27 cellular contexts compared by ENCODE assay signal in the genomic region with DNA sequence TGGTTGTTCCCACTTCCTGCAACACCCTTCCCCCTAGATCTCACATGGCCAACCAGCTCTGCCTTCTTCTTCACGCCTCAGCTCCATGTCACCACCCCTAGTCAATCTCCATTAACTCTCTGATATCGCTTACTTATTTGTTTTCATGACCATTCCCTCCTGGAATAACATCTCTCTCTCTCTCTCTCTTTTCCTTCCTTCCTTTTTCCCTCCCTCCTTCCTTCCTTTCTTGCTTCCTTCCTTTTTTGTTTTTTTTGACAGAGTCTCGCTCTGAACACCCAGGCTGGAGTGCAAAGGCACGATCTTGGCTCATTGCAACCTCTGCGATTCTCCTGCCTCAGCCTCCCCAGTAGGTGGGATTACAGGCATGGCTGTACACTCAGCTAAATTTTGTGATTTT. TPM values are rescaled to one million over a fixed set of nuclear protein-coding genes. Genes with fewer than 3 reads are reported as not detected.
A peak's percentile ranks its signal among the peaks of the same experiment; 100 is the strongest.
DNase-seq lines count a peak whose midpoint lies in the region; ATAC-seq, FAIRE-seq and TF ChIP-seq lines count a peak whose summit lies in the region.
"Had no signal": no experiment of that assay in that cellular context is flagged by ENCODE, and none has a peak within 500 bp of the region (broad histone marks: within the 10 kb centered on the region; RNA-seq: fewer than 3 reads in every experiment).

No MANE protein-coding gene starts in this region.

- TF ChIP-seq EP300 in H1 (IDR thresholded peaks at IDR 0.05; ENCODE audit: borderline replicate concordance in 1 of 2, low read depth in 2 of 2, low read length in 2 of 2) = no peak

- H4K91ac ChIP-seq in H1 (replicated peaks; ENCODE audit: insufficient read length, low read length) = peak overlapping the region; percentile 86

- no peaks in the 10 kb centered on the region; the same call in 1 of the 2 replicates for H3K23me2 ChIP-seq in H1 (ENCODE audit: low read depth, low read length)

- BruUV-seq in Caco-2 (replicated peaks; lab: Mats Ljungman, UMichigan) = no TSS peak

- H3K4me3 Mint-ChIP-seq in Caco-2 (ENCODE audit: unreplicated experiment) (peak overlapping the region; percentile 3), T-cell (peak overlapping the region in 2 of 3 donors; percentile 50 to 56), nephron (peak overlapping the region; percentile 78 to 83 (median 83)), osteocyte (ENCODE audit: unreplicated experiment) (no peak overlapping the region)

- H3K4me3 ChIP-seq in Caco-2 (ENCODE audit: low read depth, low read length) (no peak overlapping the region), H1 (ENCODE audit: extremely low read depth in 1 of 4, insufficient read depth in 2 of 4, low read depth in 3 of 4, low read length in 4 of 4) (no peak overlapping the region), BE2C (ENCODE audit: low read depth, low read length) (no peak overlapping the region), left ventricle myocardium inferior (no peak overlapping the region)
- H3K4me3 ChIP-seq: GM12878, smooth muscle cell, tibial nerve had no signal

- TF ChIP-seq POLR2A in H1 (IDR thresholded peaks at IDR 0.05; ENCODE audit: control extremely low read depth in 1 of 2, low read depth in 2 of 2, low read length in 2 of 2) = no peak

- H3K36me3 Mint-ChIP-seq in Caco-2 (ENCODE audit: insufficient read depth, unreplicated experiment) = no peaks in the 10 kb centered on the region
- H3K36me3 Mint-ChIP-seq in T-cell = no peaks in the 10 kb centered on the region
- H3K36me3 Mint-ChIP-seq in nephron (ENCODE audit: low read depth) = no peaks in the 10 kb centered on the region
- H3K36me3 Mint-ChIP-seq in osteocyte (ENCODE audit: unreplicated experiment) = no peaks in the 10 kb centered on the region

- H3K4ac ChIP-seq in H1 (replicated peaks; ENCODE audit: insufficient read length, low read depth, low read length) = no peak overlapping the region

- no peak overlapping the region for H2AFZ ChIP-seq in H1 (ENCODE audit: low read length)

- H3K9me3 Mint-ChIP-seq in Caco-2 (ENCODE audit: unreplicated experiment) (no peaks in the 10 kb centered on the region), T-cell (no peaks in the 10 kb centered on the region), nephron (no peaks in the 10 kb centered on the region), osteocyte (ENCODE audit: unreplicated experiment) (no peaks in the 10 kb centered on the region)

- H2BK20ac ChIP-seq in H1 (ENCODE audit: low read length) = 0 out of 2 replicates have a peak overlapping the region, but pooled peaks have one; percentile 53

- H3K27ac ChIP-seq in H1 (ENCODE audit: low read depth, low read length) (no peak overlapping the region), left ventricle myocardium inferior (replicated peaks) (no peak overlapping the region)
- H3K27ac ChIP-seq: epithelial cell of prostate, tibial nerve, VCaP had no signal

- no peak overlapping the region for H3K4me2 ChIP-seq in H1 (ENCODE audit: insufficient read depth in 1 of 2, low read depth in 2 of 2, low read length in 2 of 2)
- H3K4me2 ChIP-seq: smooth muscle cell had no signal

- no peaks in the 10 kb centered on the region for H3K36me3 ChIP-seq in Caco-2 (ENCODE audit: control insufficient read depth, insufficient read depth, low read length)
- no peaks in the 10 kb centered on the region for H3K36me3 ChIP-seq in H1 (ENCODE audit: control insufficient read depth in 2 of 4, insufficient read depth in 4 of 4, low read length in 3 of 4)
- no peaks in the 10 kb centered on the region for H3K36me3 ChIP-seq in BE2C
- no peaks in the 10 kb centered on the region for H3K36me3 ChIP-seq in left ventricle myocardium inferior
- H3K36me3 ChIP-seq: tibial nerve had no signal

- WGBS in H1 (ENCODE audit: extremely low coverage in 1 of 2, insufficient coverage in 1 of 2, insufficient read length in 1 of 2, insufficient replicate concordance in 2 of 2, low coverage in 1 of 2, low lambda C conversion rate in 2 of 2, missing lambda C conversion rate in 1 of 2), 2 experiments = 88% methylated on average over 5 of the region's 5 CpGs; no CpG with 5 or more reads in 1 of the 2 experiments

- TF ChIP-seq RAD21 in H1 (IDR thresholded peaks at IDR 0.05 in 1 of 2, conservative IDR thresholded peaks at IDR 0.05 in 1 of 2; ENCODE audit: low read depth in 2 of 2, low read length in 2 of 2) = no peak

- no peak overlapping the region for H3K56ac ChIP-seq in H1 (replicated peaks; ENCODE audit: insufficient read length, low read depth, low read length)

- H3K9ac ChIP-seq in H1 (replicated peaks in 1 of 4; ENCODE audit: extremely low read depth in 1 of 4, low read depth in 3 of 4, low read length in 3 of 4) = no peak overlapping the region

- no peak overlapping the region for H2BK120ac ChIP-seq in H1 (replicated peaks; ENCODE audit: low read depth, low read length)

- 0 out of 2 replicates have a peak overlapping the region, but pooled peaks have one; percentile 25 for H2AK5ac ChIP-seq in H1 (ENCODE audit: low read depth, low read length)

- no peak overlapping the region for H3K27ac Mint-ChIP-seq in Caco-2 (ENCODE audit: unreplicated experiment)
- H3K27ac Mint-ChIP-seq in T-cell = peak overlapping the region; percentile 39 to 59
- H3K27ac Mint-ChIP-seq in nephron = peak overlapping the region; percentile 64 to 90 (median 76)
- H3K27ac Mint-ChIP-seq in osteocyte (ENCODE audit: unreplicated experiment) = no peak overlapping the region

- DNase-seq in Caco-2 (no peak), T-cell (no peak), H1 (ENCODE audit: low read depth in 1 of 2, low spot score in 2 of 2) (no peak), BE2C (no peak), left ventricle myocardium inferior (no peak), GM20000 (ENCODE audit: low spot score) (no peak), osteocyte (ENCODE audit: extremely low spot score, unreplicated experiment) (no peak)
- DNase-seq: activated CD4-positive, alpha-beta T cell treated with anti-CD3 and anti-CD28 coated beads, Interleukin-2, amount 50 U/mL, for 48 hours; activated gamma-delta T cell; amygdala; COR-L47; DND-41; left ventricle myocardium superior; NCI-H1105; NCI-H2029 treated with DMSO at 0.1 percent for 48 hours; NCI-H226; NCI-H82; nucleus accumbens; Right ventricle myocardium superior; stimulated activated CD4-positive, alpha-beta T cell treated with anti-CD3 and anti-CD28 coated beads, Interleukin-2, amount 100 ng/mL, for 48 hours; stimulated activated naive CD8-positive, alpha-beta T cell treated with anti-CD3 and anti-CD28 coated beads, Interleukin-15, Interleukin-2, amounts not matched to agents 100 U/mL and 50 U/mL, for 24 hours had no signal

- H3K27me3 Mint-ChIP-seq in Caco-2 (ENCODE audit: insufficient read depth, unreplicated experiment) (no peaks in the 10 kb centered on the region), T-cell (peaks cover 0 to 4% of the 10 kb centered on the region in 2 donors), nephron (ENCODE audit: low read depth) (peaks cover 12% of the 10 kb centered on the region), osteocyte (ENCODE audit: unreplicated experiment) (peaks cover 3% of the 10 kb centered on the region)

- peak overlapping the region; percentile 29; the same call in 1 of the 2 replicates for H2BK12ac ChIP-seq in H1 (ENCODE audit: low read depth, low read length)

- H3K23ac ChIP-seq in H1 (ENCODE audit: insufficient read length) = no peak overlapping the region

- H4K8ac ChIP-seq in H1 (ENCODE audit: extremely low read depth, insufficient read depth, low read length) = no peak overlapping the region

- no peak overlapping the region for H3K14ac ChIP-seq in H1 (ENCODE audit: insufficient read length)

- TF ChIP-seq CTCF in Caco-2 (IDR thresholded peaks at IDR 0.05; ENCODE audit: insufficient read depth in 1 of 2, low read depth in 1 of 2, low read length in 1 of 2, severe bottlenecking in 1 of 2, unreplicated experiment in 1 of 2) = no peak
- no peak for TF ChIP-seq CTCF in H1 (IDR thresholded peaks at IDR 0.05; ENCODE audit: control extremely low read depth in 1 of 3, insufficient read depth in 1 of 3, low read depth in 1 of 3, low read length in 3 of 3)
- TF ChIP-seq CTCF in nephron (IDR thresholded peaks at IDR 0.05; ENCODE audit: unreplicated experiment in 3 of 3) = no peak
- no peak for TF ChIP-seq CTCF in BE2C (IDR thresholded peaks at IDR 0.05; ENCODE audit: low read depth, low read length)
- TF ChIP-seq CTCF in left ventricle myocardium inferior (IDR thresholded peaks at IDR 0.05; ENCODE audit: borderline replicate concordance) = no peak
- no peak for TF ChIP-seq CTCF in GM20000 (IDR thresholded peaks at IDR 0.05; ENCODE audit: extremely low read depth, missing control alignments)
- no peak for TF ChIP-seq CTCF in osteocyte (IDR thresholded peaks at IDR 0.05)

- no peaks in the 10 kb centered on the region for H3K27me3 ChIP-seq in Caco-2 (replicated peaks; ENCODE audit: control insufficient read depth, insufficient read depth, low read length)
- H3K27me3 ChIP-seq in H1 (replicated peaks in 1 of 4; ENCODE audit: control insufficient read depth in 3 of 4, extremely low read depth in 1 of 4, insufficient read depth in 3 of 4, low read length in 3 of 4) = no peaks in the 10 kb centered on the region
- no peaks in the 10 kb centered on the region for H3K27me3 ChIP-seq in BE2C
- peaks cover 75% of the 10 kb centered on the region for H3K27me3 ChIP-seq in left ventricle myocardium inferior (ENCODE audit: low read depth)

- H4K20me1 ChIP-seq in H1 (replicated peaks in 1 of 2; ENCODE audit: control insufficient read depth in 1 of 2, insufficient read depth in 2 of 2, low read length in 2 of 2) = no peaks in the 10 kb centered on the region

- intact Hi-C loops in Caco-2 (cut with micrococcal nuclease; ENCODE audit: unreplicated experiment) = no loop called here
- intact Hi-C loops in left ventricle myocardium inferior (cut with micrococcal nuclease) = no loop called here

- peak overlapping the region; percentile 55; the same call in 1 of the 2 replicates for H2BK5ac ChIP-seq in H1 (ENCODE audit: low read depth, low read length)

- no peaks in the 10 kb centered on the region for H3K4me1 Mint-ChIP-seq in Caco-2 (ENCODE audit: low read depth, unreplicated experiment)
- H3K4me1 Mint-ChIP-seq in T-cell = peaks cover 4 to 21% (median 9%) of the 10 kb centered on the region in 3 donors
- peaks cover 8% of the 10 kb centered on the region for H3K4me1 Mint-ChIP-seq in nephron
- peaks cover 15% of the 10 kb centered on the region for H3K4me1 Mint-ChIP-seq in osteocyte (ENCODE audit: unreplicated experiment)

- CTCF ChIA-PET in Caco-2 (lab: Charles Lee) (no interaction called here), T-cell (lab: Charles Lee) (interaction anchor here in 1 of 2 donors (0.7 kb wide), 1 partner anchor 137 kb away, joined by 3 read pairs; no protein-coding TSS in a partner anchor), H1 (lab: Charles Lee; ENCODE audit: partially characterized antibody) (interaction anchor here (0.6 to 1.8 kb wide), 7 partner anchors 21 to 155 kb away, joined by 3 to 4 read pairs (median 3); a partner anchor contains a TSS)

- no peak for ATAC-seq in T-cell (replicated peaks in 1 of 4)
- ATAC-seq: GM12878; left ventricle myocardium superior; stimulated activated naive CD8-positive, alpha-beta T cell treated with anti-CD3 and anti-CD28 coated beads, Interleukin-15, Interleukin-2, amounts not matched to agents 100 U/mL and 50 U/mL, for 24 hours had no signal

- no peaks in the 10 kb centered on the region for H3K79me1 ChIP-seq in H1 (ENCODE audit: low read depth, low read length)

- peak overlapping the region; percentile 49 for H3K18ac ChIP-seq in H1 (ENCODE audit: extremely low read depth, low read length)

- POLR2A ChIA-PET in Caco-2 (lab: Charles Lee) = no interaction called here
- POLR2A ChIA-PET in T-cell (lab: Charles Lee) = no interaction called here
- POLR2A ChIA-PET in H1 (lab: Charles Lee; ENCODE audit: partially characterized antibody) = interaction anchor here (1.8 kb wide), 1 partner anchor 9 kb away, joined by 5 read pairs; no protein-coding TSS in a partner anchor

- no peak for FAIRE-seq in H1 (lab: Jason Lieb, UNC)
- FAIRE-seq: GM12878 had no signal

- H3K79me2 ChIP-seq in H1 (ENCODE audit: control insufficient read depth in 1 of 2, insufficient read depth in 2 of 2, low read length in 2 of 2) = no peaks in the 10 kb centered on the region

- H3K9me3 ChIP-seq in Caco-2 (no peaks in the 10 kb centered on the region), H1 (ENCODE audit: insufficient read depth in 2 of 2, low read depth in 1 of 2, low read length in 1 of 2) (no peaks in the 10 kb centered on the region), BE2C (no peaks in the 10 kb centered on the region), left ventricle myocardium inferior (replicated peaks) (no peaks in the 10 kb centered on the region)
- H3K9me3 ChIP-seq: tibial nerve had no signal

- no peaks in the 10 kb centered on the region for H3K4me1 ChIP-seq in Caco-2
- peaks cover 0 to 12% (median 2%) of the 10 kb centered on the region in 4 experiments; a peak in 4 of 7 replicates for H3K4me1 ChIP-seq in H1 (replicated peaks in 1 of 4; ENCODE audit: control insufficient read depth in 3 of 4, insufficient read depth in 4 of 4, low read length in 3 of 4)
- no peaks in the 10 kb centered on the region for H3K4me1 ChIP-seq in BE2C
- peaks cover 19% of the 10 kb centered on the region for H3K4me1 ChIP-seq in left ventricle myocardium inferior

- peak overlapping the region; percentile 28 for H4K5ac ChIP-seq in H1 (ENCODE audit: insufficient read length, low read depth, low read length)

- H2BK15ac ChIP-seq in H1 (ENCODE audit: low read length) = peak overlapping the region; percentile 14; the same call in 1 of the 2 replicates

RNA-seq across cellular contexts. Expression of a gene that starts 44.9 kb away (rescaled TPM):
- total RNA-seq in Caco-2 (2022) (16.9 and 17.6 TPM in 2 replicates), T-cell (10 to 100 TPM; 19.9 to 31.2 (median 28.0) TPM), left ventricle myocardium inferior (16.1 TPM), osteocyte (43.5 and 48.6 TPM in 2 replicates)
- 112 and 119 TPM in 2 replicates for total RNA-seq in H1 (2021; fragmentation: NEBNext Ultra II Directional; extraction: Animal tissue kit (Norgen Biotek cat#: 25700))
- polyA plus RNA-seq in H1 (2011; rRNA removed) = 95.6 and 158 TPM in 2 replicates
- polyA plus RNA-seq in H1 (2011; cell fraction: cytosol; rRNA removed) = 70.7 TPM
- polyA plus RNA-seq in H1 (2011; cell fraction: nucleus; rRNA removed) = 342 TPM
- polyA plus RNA-seq in H1 (2012, experiment 1 of 2) = 42.7 to 97.4 TPM (median 91.9 TPM) in 4 replicates
- polyA plus RNA-seq in H1 (2012, experiment 2 of 2) = 55.8 TPM
- polyA plus RNA-seq in H1 (2013, experiment 1 of 2) = 81.7 TPM
- 76.2 TPM for polyA plus RNA-seq in H1 (2013, experiment 2 of 2)
- polyA minus RNA-seq in H1 (2011; rRNA and poly(A)+ RNA removed) = 102 and 137 TPM in 2 replicates
- 97.0 TPM for polyA minus RNA-seq in H1 (2011; cell fraction: cytosol; rRNA and poly(A)+ RNA removed)
- polyA minus RNA-seq in H1 (2011; cell fraction: nucleus; rRNA and poly(A)+ RNA removed) = 130 TPM
- 69.0 TPM for polyA plus RNA-seq in BE2C (2012; ENCODE audit: insufficient read depth, insufficient read length, low read depth)

Comparison
In these comparisons a context has a peak if more than half of its experiments do, and no peak if none do; other contexts are left out.
1. H3K27ac Mint-ChIP-seq: peak in T-cell (2 of 2) and nephron (3 of 3); none in Caco-2 (single experiment) and osteocyte (single experiment).